ENCODE assay signal across 1 cellular context in genomic region chr17:29571486-29571882, GRCh38.
TF ChIP-seq lines count a peak whose summit lies in the region.

No MANE protein-coding gene starts in this region.

TF ChIP-seq in WTC11, 78 proteins besides CTCF, POLR2A, EP300 and RAD21:
- TF ChIP-seq FOXP1 (CRISPR knock-in tag; IDR thresholded peaks at IDR 0.05; ENCODE audit: borderline replicate concordance) (no peak), PRRX2 (CRISPR knock-in tag; IDR thresholded peaks at IDR 0.05) (no peak), ZNF219 (CRISPR knock-in tag; IDR thresholded peaks at IDR 0.05; ENCODE audit: borderline replicate concordance) (no peak), ZNF232 (CRISPR knock-in tag; IDR thresholded peaks at IDR 0.05) (no peak), ZBTB43 (CRISPR knock-in tag; IDR thresholded peaks at IDR 0.05) (no peak), EMX1 (CRISPR knock-in tag; IDR thresholded peaks at IDR 0.05) (no peak), MXD4 (CRISPR knock-in tag; IDR thresholded peaks at IDR 0.05; ENCODE audit: borderline replicate concordance) (no peak), ZNF425 (CRISPR knock-in tag; conservative IDR thresholded peaks at IDR 0.05) (no peak), ZBTB21 (CRISPR knock-in tag; IDR thresholded peaks at IDR 0.05; ENCODE audit: borderline replicate concordance) (no peak), TEAD1 (CRISPR knock-in tag; IDR thresholded peaks at IDR 0.05) (no peak), PREB (CRISPR knock-in tag; IDR thresholded peaks at IDR 0.05; ENCODE audit: borderline replicate concordance) (no peak), GTF2I (CRISPR knock-in tag; conservative IDR thresholded peaks at IDR 0.05) (no peak), ZNF423 (CRISPR knock-in tag; IDR thresholded peaks at IDR 0.05) (no peak), ATF1 (CRISPR knock-in tag; IDR thresholded peaks at IDR 0.05) (no peak), JAZF1 (CRISPR knock-in tag; IDR thresholded peaks at IDR 0.05) (no peak), RORB (CRISPR knock-in tag; IDR thresholded peaks at IDR 0.05) (no peak)
- TF ChIP-seq, protein P1, sequence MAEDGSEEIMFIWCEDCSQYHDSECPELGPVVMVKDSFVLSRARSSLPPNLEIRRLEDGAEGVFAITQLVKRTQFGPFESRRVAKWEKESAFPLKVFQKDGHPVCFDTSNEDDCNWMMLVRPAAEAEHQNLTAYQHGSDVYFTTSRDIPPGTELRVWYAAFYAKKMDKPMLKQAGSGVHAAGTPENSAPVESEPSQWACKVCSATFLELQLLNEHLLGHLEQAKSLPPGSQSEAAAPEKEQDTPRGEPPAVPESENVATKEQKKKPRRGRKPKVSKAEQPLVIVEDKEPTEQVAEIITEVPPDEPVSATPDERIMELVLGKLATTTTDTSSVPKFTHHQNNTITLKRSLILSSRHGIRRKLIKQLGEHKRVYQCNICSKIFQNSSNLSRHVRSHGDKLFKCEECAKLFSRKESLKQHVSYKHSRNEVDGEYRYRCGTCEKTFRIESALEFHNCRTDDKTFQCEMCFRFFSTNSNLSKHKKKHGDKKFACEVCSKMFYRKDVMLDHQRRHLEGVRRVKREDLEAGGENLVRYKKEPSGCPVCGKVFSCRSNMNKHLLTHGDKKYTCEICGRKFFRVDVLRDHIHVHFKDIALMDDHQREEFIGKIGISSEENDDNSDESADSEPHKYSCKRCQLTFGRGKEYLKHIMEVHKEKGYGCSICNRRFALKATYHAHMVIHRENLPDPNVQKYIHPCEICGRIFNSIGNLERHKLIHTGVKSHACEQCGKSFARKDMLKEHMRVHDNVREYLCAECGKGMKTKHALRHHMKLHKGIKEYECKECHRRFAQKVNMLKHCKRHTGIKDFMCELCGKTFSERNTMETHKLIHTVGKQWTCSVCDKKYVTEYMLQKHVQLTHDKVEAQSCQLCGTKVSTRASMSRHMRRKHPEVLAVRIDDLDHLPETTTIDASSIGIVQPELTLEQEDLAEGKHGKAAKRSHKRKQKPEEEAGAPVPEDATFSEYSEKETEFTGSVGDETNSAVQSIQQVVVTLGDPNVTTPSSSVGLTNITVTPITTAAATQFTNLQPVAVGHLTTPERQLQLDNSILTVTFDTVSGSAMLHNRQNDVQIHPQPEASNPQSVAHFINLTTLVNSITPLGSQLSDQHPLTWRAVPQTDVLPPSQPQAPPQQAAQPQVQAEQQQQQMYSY (CRISPR knock-in tag; IDR thresholded peaks at IDR 0.05), result no peak
- TF ChIP-seq, protein P2, sequence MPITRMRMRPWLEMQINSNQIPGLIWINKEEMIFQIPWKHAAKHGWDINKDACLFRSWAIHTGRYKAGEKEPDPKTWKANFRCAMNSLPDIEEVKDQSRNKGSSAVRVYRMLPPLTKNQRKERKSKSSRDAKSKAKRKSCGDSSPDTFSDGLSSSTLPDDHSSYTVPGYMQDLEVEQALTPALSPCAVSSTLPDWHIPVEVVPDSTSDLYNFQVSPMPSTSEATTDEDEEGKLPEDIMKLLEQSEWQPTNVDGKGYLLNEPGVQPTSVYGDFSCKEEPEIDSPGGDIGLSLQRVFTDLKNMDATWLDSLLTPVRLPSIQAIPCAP (CRISPR knock-in tag; IDR thresholded peaks at IDR 0.05), result no peak
- TF ChIP-seq, protein P3, sequence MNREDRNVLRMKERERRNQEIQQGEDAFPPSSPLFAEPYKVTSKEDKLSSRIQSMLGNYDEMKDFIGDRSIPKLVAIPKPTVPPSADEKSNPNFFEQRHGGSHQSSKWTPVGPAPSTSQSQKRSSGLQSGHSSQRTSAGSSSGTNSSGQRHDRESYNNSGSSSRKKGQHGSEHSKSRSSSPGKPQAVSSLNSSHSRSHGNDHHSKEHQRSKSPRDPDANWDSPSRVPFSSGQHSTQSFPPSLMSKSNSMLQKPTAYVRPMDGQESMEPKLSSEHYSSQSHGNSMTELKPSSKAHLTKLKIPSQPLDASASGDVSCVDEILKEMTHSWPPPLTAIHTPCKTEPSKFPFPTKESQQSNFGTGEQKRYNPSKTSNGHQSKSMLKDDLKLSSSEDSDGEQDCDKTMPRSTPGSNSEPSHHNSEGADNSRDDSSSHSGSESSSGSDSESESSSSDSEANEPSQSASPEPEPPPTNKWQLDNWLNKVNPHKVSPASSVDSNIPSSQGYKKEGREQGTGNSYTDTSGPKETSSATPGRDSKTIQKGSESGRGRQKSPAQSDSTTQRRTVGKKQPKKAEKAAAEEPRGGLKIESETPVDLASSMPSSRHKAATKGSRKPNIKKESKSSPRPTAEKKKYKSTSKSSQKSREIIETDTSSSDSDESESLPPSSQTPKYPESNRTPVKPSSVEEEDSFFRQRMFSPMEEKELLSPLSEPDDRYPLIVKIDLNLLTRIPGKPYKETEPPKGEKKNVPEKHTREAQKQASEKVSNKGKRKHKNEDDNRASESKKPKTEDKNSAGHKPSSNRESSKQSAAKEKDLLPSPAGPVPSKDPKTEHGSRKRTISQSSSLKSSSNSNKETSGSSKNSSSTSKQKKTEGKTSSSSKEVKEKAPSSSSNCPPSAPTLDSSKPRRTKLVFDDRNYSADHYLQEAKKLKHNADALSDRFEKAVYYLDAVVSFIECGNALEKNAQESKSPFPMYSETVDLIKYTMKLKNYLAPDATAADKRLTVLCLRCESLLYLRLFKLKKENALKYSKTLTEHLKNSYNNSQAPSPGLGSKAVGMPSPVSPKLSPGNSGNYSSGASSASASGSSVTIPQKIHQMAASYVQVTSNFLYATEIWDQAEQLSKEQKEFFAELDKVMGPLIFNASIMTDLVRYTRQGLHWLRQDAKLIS (CRISPR knock-in tag; IDR thresholded peaks at IDR 0.05; ENCODE audit: borderline replicate concordance), result no peak
- TF ChIP-seq, protein P4, sequence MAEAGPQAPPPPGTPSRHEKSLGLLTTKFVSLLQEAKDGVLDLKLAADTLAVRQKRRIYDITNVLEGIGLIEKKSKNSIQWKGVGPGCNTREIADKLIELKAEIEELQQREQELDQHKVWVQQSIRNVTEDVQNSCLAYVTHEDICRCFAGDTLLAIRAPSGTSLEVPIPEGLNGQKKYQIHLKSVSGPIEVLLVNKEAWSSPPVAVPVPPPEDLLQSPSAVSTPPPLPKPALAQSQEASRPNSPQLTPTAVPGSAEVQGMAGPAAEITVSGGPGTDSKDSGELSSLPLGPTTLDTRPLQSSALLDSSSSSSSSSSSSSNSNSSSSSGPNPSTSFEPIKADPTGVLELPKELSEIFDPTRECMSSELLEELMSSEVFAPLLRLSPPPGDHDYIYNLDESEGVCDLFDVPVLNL (CRISPR knock-in tag; IDR thresholded peaks at IDR 0.05; ENCODE audit: borderline replicate concordance, low read depth), result no peak
